Comparison of ENCODE assay signal across 15 cellular contexts in the genomic region with DNA sequence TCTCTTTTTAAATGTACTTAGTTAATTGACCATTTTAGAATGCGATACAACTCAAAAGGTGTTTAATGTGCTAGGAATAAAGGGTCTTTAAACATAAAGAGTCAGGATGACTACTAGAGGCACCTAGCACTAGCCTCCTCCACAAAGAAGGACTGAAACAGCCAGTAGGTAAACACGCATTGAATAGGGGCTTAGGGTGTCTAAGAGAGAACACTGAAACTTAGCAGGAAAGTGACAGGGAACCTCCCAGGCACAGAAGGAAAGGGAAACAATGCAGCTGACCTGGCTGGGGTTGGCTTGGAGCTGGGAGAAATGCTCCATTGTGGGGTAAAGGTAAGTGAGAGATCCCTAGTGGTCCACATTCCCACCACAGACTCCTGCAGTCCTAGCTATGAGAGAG.
"Had no signal": no experiment of that assay in that cellular context is flagged by ENCODE, and none has a peak within 500 bp of the region (broad histone marks: within the 10 kb centered on the region; RNA-seq: fewer than 3 reads in every experiment).

No MANE protein-coding gene starts in this region.

- H3K9me3 ChIP-seq: adrenal gland, esophagus squamous epithelium had no signal

- DNase-seq: activated CD4-positive, alpha-beta T cell treated with anti-CD3 and anti-CD28 coated beads, Interleukin-2, amount 50 U/mL, for 1 hour; activated CD4-positive, CD25-positive, alpha-beta regulatory T cell treated with anti-CD3 and anti-CD28 coated beads, Interleukin-2, amount 50 U/mL, for 72 hours; activated T-cell treated with anti-CD3 and anti-CD28 coated beads, Interleukin-2, amount 50 U/mL, for 1 hour; adrenal gland; effector memory CD8-positive, alpha-beta T cell; esophagus squamous epithelium; heart right ventricle; left colon; occipital lobe; stimulated activated CD4-positive, alpha-beta T cell treated with anti-CD3 and anti-CD28 coated beads, Interleukin-12 subunit alpha, Interleukin-12 subunit beta, amount 100 ng/mL, for 4 hours; substantia nigra; T-cell; tibial artery had no signal

- H3K4me3 ChIP-seq: adrenal gland, ascending aorta, esophagus squamous epithelium, heart right ventricle, tibial artery had no signal

- H3K27ac ChIP-seq: adrenal gland, ascending aorta, esophagus squamous epithelium, tibial artery, VCaP had no signal

- H3K4me1 ChIP-seq: adrenal gland, ascending aorta, esophagus squamous epithelium, heart right ventricle, tibial artery had no signal

- H3K27me3 ChIP-seq: adrenal gland, ascending aorta, esophagus squamous epithelium, heart right ventricle, tibial artery had no signal

- H3K36me3 ChIP-seq: adrenal gland, ascending aorta, esophagus squamous epithelium, heart right ventricle, tibial artery had no signal
